In genomic region chr15:89653578-89653977, GRCh38 we compare ENCODE assay signal across 20 cellular contexts. TPM values are rescaled to one million over a fixed set of nuclear protein-coding genes. Genes with fewer than 3 reads are reported as not detected.
"Had no signal": no experiment of that assay in that cellular context is flagged by ENCODE, and none has a peak within 500 bp of the region (broad histone marks: within the 10 kb centered on the region; RNA-seq: fewer than 3 reads in every experiment).

No MANE protein-coding gene starts in this region.

- H3K27ac ChIP-seq: left ventricle myocardium inferior, suprapubic skin had no signal

- H3K27ac Mint-ChIP-seq: activated CD4-positive, alpha-beta T cell treated with anti-CD3 and anti-CD28 coated beads for 36 hours; activated naive CD4-positive, alpha-beta T cell treated with anti-CD3 and anti-CD28 coated beads for 36 hours; activated T-helper 17 cell treated with anti-CD3 and anti-CD28 coated beads, Interleukin-2, amount 50 U/mL, for 72 hours; stimulated activated naive CD8-positive, alpha-beta T cell treated with anti-CD3 and anti-CD28 coated beads, Interleukin-15, amount 100 ng/mL, for 72 hours; T-cell had no signal

- H3K9me3 Mint-ChIP-seq: activated naive CD4-positive, alpha-beta T cell treated with anti-CD3 and anti-CD28 coated beads for 36 hours; activated T-helper 17 cell treated with anti-CD3 and anti-CD28 coated beads, Interleukin-2, amount 50 U/mL, for 72 hours; immature natural killer cell; stimulated activated naive CD8-positive, alpha-beta T cell treated with anti-CD3 and anti-CD28 coated beads, Interleukin-15, amount 100 ng/mL, for 72 hours; T-cell; WTC11 had no signal

- DNase-seq: activated CD4-positive, alpha-beta T cell treated with anti-CD3 and anti-CD28 coated beads for 36 hours; activated CD4-positive, alpha-beta T cell treated with anti-CD3 and anti-CD28 coated beads, Interleukin-2, amount 50 U/mL, for 48 hours; activated naive CD4-positive, alpha-beta T cell treated with anti-CD3 and anti-CD28 coated beads for 36 hours; effector CD8-positive, alpha-beta T cell; immature natural killer cell; kidney glomerular epithelial cell; left ventricle myocardium inferior; mammary epithelial cell; retina; stimulated activated naive CD8-positive, alpha-beta T cell treated with anti-CD3 and anti-CD28 coated beads, Interleukin-15, amount 100 ng/mL, for 72 hours; T-cell; trophoblast cell had no signal

- H3K27me3 ChIP-seq: ascending aorta had no signal

- H3K36me3 ChIP-seq: left ventricle myocardium inferior, suprapubic skin had no signal

- H3K36me3 Mint-ChIP-seq: T-cell had no signal

- ATAC-seq: activated CD4-positive, alpha-beta T cell treated with anti-CD3 and anti-CD28 coated beads for 36 hours; activated T-helper 17 cell treated with anti-CD3 and anti-CD28 coated beads, Interleukin-2, amount 50 U/mL, for 72 hours; stimulated activated naive CD8-positive, alpha-beta T cell treated with anti-CD3 and anti-CD28 coated beads, Interleukin-15, amount 100 ng/mL, for 72 hours; T-cell; WTC11 had no signal

- H3K9me3 ChIP-seq: ascending aorta, esophagus muscularis mucosa, left ventricle myocardium inferior, suprapubic skin had no signal

RNA-seq across cellular contexts. Expression of gene PLIN1, which starts 25.6 kb away (rescaled TPM):
- total RNA-seq: endothelial cell of umbilical vein had no signal
- polyA plus RNA-seq: immature natural killer cell had no signal

RNA-seq across cellular contexts. Expression of gene WDR93, which starts 37.0 kb away (rescaled TPM):
- total RNA-seq: activated CD4-positive, alpha-beta T cell treated with anti-CD3 and anti-CD28 coated beads for 36 hours; activated naive CD4-positive, alpha-beta T cell treated with anti-CD3 and anti-CD28 coated beads for 36 hours; ascending aorta; bronchial epithelial cell; endothelial cell of umbilical vein; left ventricle myocardium inferior; mononuclear cell; WTC11 had no signal
